Comparison of ENCODE assay signal across 8 cellular contexts in genomic region chr14:103715052-103716000, GRCh38. TPM values are rescaled to one million over a fixed set of nuclear protein-coding genes. Genes with fewer than 3 reads are reported as not detected.
A peak's percentile ranks its signal among the peaks of the same experiment; 100 is the strongest.
DNase-seq lines count a peak whose midpoint lies in the region; ATAC-seq and TF ChIP-seq lines count a peak whose summit lies in the region.

XRCC3 (minus strand) TSS chr14:103715451; CDS start chr14:103711087, 4,364 bp downstream.
ZFYVE21 (plus strand) TSS chr14:103715810; CDS start chr14:103715842, 32 bp downstream.

- intact Hi-C loops in left lung (cut with DNase I), result no loop called here

- peak within 1 kb of the TSS; percentile 77 to 81 for H3K4me3 ChIP-seq in left lung

- no peak for TF ChIP-seq CTCF in left lung (IDR thresholded peaks at IDR 0.05)

- H3K27ac ChIP-seq in left lung, result peak within 1 kb of the TSS; percentile 65 to 79

- H3K36me3 ChIP-seq in left lung, result no peaks in the 10 kb centered on the region

- H3K9me3 ChIP-seq in left lung, result no peaks in the 10 kb centered on the region

- DNase-seq in C1 segment of cervical spinal cord (lab: John Stamatoyannopoulos, UW) (peak; percentile 91 to 99 (median 99)), NCI-H748 treated with DMSO at 0.1 percent for 48 hours (lab: John Stamatoyannopoulos, UW) (peak; percentile 100), dermis blood vessel endothelial cell (peak; percentile 100), left lung (peak; percentile 97 to 100)
- DNase-seq in activated CD4-positive, alpha-beta T cell treated with anti-CD3 and anti-CD28 coated beads, Interleukin-2, amount 50 U/mL, for 24 hours (ENCODE audit: low read depth in 1 of 2, low spot score in 1 of 2), result peak; percentile 98 to 100
- peak; percentile 98 to 99 for DNase-seq in stimulated activated CD4-positive, alpha-beta T cell treated with anti-CD3 and anti-CD28 coated beads, Interleukin-2, amount 100 ng/mL, for 48 hours

- H3K27me3 ChIP-seq in left lung, result no peaks in the 10 kb centered on the region

- peaks cover 5 to 56% of the 10 kb centered on the region in 2 donors for H3K4me1 ChIP-seq in left lung

- ATAC-seq in GM19372 (IDR thresholded peaks at IDR 0.05; ENCODE audit: low read depth, unreplicated experiment) (peak; percentile 93), HG03558 (IDR thresholded peaks at IDR 0.05; ENCODE audit: extremely low read depth, unreplicated experiment) (peak; percentile 91), left lung (peak; percentile 96)

RNA-seq across cellular contexts. Expression of gene XRCC3, which starts in this region (rescaled TPM):
- total RNA-seq in dermis blood vessel endothelial cell (18.2 and 26.9 TPM in 2 replicates), left lung (10 to 100 TPM in 1 of 2 donors, 1 to 10 TPM in 1; 9.2 to 10.7 TPM)

RNA-seq across cellular contexts. Expression of gene ZFYVE21, which starts in this region (rescaled TPM):
- 108 and 138 TPM in 2 replicates for total RNA-seq in dermis blood vessel endothelial cell
- total RNA-seq in left lung, result 10 to 100 TPM; 42.8 to 57.4 TPM

Comparison
In these comparisons a context has a peak if more than half of its experiments do, and no peak if none do; other contexts are left out.
1. Peak in every context shown above with its lines: DNase-seq, ATAC-seq, H3K4me3 ChIP-seq and H3K27ac ChIP-seq.